In the genomic region with DNA sequence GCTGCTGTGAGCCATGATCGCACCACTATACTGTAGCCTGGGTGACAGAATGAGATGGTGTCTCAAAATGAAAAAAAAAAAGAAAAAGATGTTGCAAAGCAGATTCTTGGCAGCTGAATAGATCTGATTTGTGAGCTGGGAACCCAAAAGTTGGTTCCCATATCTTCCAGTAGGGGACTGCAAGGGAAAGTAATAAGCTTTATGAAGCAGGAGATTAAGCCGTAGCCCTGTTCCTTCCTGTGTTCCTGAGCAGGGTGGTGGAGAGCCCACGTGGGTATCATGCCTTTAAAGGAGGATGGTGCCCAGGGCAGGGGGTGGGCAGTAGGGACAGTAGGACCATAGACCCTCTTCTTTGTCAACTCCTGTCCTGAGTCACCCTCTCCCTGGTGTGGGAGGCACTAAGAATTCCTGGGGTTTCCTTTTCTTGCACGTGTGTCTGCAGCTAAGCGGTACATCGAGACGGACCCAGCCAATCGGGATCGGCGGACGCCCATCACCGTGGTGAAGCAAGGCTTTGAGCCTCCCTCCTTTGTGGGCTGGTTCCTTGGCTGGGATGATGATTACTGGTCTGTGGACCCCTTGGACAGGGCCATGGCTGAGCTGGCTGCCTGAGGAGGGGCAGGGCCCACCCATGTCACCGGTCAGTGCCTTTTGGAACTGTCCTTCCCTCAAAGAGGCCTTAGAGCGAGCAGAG, we compare ENCODE assay signal across 1 cellular context.
TF ChIP-seq lines count a peak whose summit lies in the region.

No MANE protein-coding gene starts in this region.

TF ChIP-seq in A549, 52 proteins besides CTCF, POLR2A, EP300 and RAD21 (continued from another document):
- TF ChIP-seq, protein P1, sequence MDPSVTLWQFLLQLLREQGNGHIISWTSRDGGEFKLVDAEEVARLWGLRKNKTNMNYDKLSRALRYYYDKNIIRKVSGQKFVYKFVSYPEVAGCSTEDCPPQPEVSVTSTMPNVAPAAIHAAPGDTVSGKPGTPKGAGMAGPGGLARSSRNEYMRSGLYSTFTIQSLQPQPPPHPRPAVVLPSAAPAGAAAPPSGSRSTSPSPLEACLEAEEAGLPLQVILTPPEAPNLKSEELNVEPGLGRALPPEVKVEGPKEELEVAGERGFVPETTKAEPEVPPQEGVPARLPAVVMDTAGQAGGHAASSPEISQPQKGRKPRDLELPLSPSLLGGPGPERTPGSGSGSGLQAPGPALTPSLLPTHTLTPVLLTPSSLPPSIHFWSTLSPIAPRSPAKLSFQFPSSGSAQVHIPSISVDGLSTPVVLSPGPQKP (IDR thresholded peaks at IDR 0.05; ENCODE audit: low read depth, low read length): no peak
- TF ChIP-seq FOSL2 (IDR thresholded peaks at IDR 0.05) (no peak), FOSL2 (CRISPR knock-in tag; IDR thresholded peaks at IDR 0.05) (no peak), CHD4 (IDR thresholded peaks at IDR 0.05; ENCODE audit: borderline replicate concordance) (no peak), CBX8 (IDR thresholded peaks at IDR 0.05) (no peak), TFCP2L1 (CRISPR knock-in tag; IDR thresholded peaks at IDR 0.05) (no peak), HEYL (CRISPR knock-in tag; IDR thresholded peaks at IDR 0.05) (no peak), RNF2 (IDR thresholded peaks at IDR 0.05; ENCODE audit: borderline replicate concordance, low read depth) (no peak), NFE2L2 (conservative IDR thresholded peaks at IDR 0.05; ENCODE audit: low read length) (no peak), MYC (IDR thresholded peaks at IDR 0.05; ENCODE audit: borderline replicate concordance, low read length) (no peak), EHMT2 (IDR thresholded peaks at IDR 0.05; ENCODE audit: low read depth) (no peak), RFX5 (IDR thresholded peaks at IDR 0.05) (no peak)
